ENCODE assay signal across 18 cellular contexts in genomic region chr4:36128689-36129088, GRCh38.
DNase-seq lines count a peak whose midpoint lies in the region; ATAC-seq and TF ChIP-seq lines count a peak whose summit lies in the region.
"Had no signal": no experiment of that assay in that cellular context is flagged by ENCODE, and none has a peak within 500 bp of the region (broad histone marks: within the 10 kb centered on the region; RNA-seq: fewer than 3 reads in every experiment).

No MANE protein-coding gene starts in this region.

- H3K79me1 ChIP-seq in H9 (ENCODE audit: insufficient read depth, low read depth, low read length, poor library complexity, severe bottlenecking) = no peaks in the 10 kb centered on the region

- H3K56ac ChIP-seq in H9 (ENCODE audit: insufficient read length, low read depth, low read length) = no peak overlapping the region

- H4K91ac ChIP-seq in H9 (ENCODE audit: insufficient read length, low read depth, low read length) = no peak overlapping the region

- H4K20me1 ChIP-seq in H9 (ENCODE audit: control insufficient read depth, insufficient read depth, insufficient read length) (no peaks in the 10 kb centered on the region), hepatocyte (ENCODE audit: insufficient read depth, poor library complexity, severe bottlenecking) (no peaks in the 10 kb centered on the region)

- no peak overlapping the region for H3K4me3 ChIP-seq in Caco-2 (ENCODE audit: low read depth, low read length)
- H3K4me3 ChIP-seq in hepatocyte = no peak overlapping the region
- H3K4me3 ChIP-seq: dorsolateral prefrontal cortex had no signal

- H3K14ac ChIP-seq in H9 (ENCODE audit: insufficient read depth, low read length) = no peak overlapping the region

- no peak overlapping the region for H2BK120ac ChIP-seq in H9 (ENCODE audit: low read depth, low read length, poor library complexity, severe bottlenecking)

- H2AFZ ChIP-seq in H9 (ENCODE audit: low read length) (no peak overlapping the region), hepatocyte (peak overlapping the region; percentile 6)

- no peak overlapping the region for H4K8ac ChIP-seq in H9 (replicated peaks; ENCODE audit: insufficient read length, low read depth, low read length)

- no peaks in the 10 kb centered on the region for H3K27me3 ChIP-seq in Caco-2 (replicated peaks; ENCODE audit: control insufficient read depth, insufficient read depth, low read length)
- no peaks in the 10 kb centered on the region for H3K27me3 ChIP-seq in H9 (ENCODE audit: insufficient read depth, low read length)
- H3K27me3 ChIP-seq in hepatocyte = no peaks in the 10 kb centered on the region
- H3K27me3 ChIP-seq: dorsolateral prefrontal cortex had no signal

- WGBS in H9 (ENCODE audit: extremely low coverage, insufficient read length, low lambda C conversion rate) = no CpG with 5 or more reads among the region's 2 CpGs
- 65% methylated on average over 2 of the region's 2 CpGs for WGBS in hepatocyte (ENCODE audit: low lambda C conversion rate, missing lambda C conversion rate)

- no TSS peak for BruUV-seq in Caco-2 (replicated peaks; lab: Mats Ljungman, UMichigan)

- H2BK5ac ChIP-seq in H9 (ENCODE audit: insufficient read length, low read length) = no peak overlapping the region

- H3K9me3 Mint-ChIP-seq in Caco-2 (ENCODE audit: unreplicated experiment) (no peaks in the 10 kb centered on the region), H9 (no peaks in the 10 kb centered on the region)
- H3K9me3 Mint-ChIP-seq in activated T-helper 17 cell treated with anti-CD3 and anti-CD28 coated beads, Interleukin-2, amount 50 U/mL, for 72 hours = no peaks in the 10 kb centered on the region

- no peak for ATAC-seq in activated T-helper 17 cell treated with anti-CD3 and anti-CD28 coated beads, Interleukin-2, amount 50 U/mL, for 72 hours (replicated peaks)
- ATAC-seq in GM18519 (IDR thresholded peaks at IDR 0.05; ENCODE audit: low FRiP score, unreplicated experiment) = no peak
- ATAC-seq: esophagus mucosa, T-helper 17 cell had no signal

- H3K9ac ChIP-seq in H9 (ENCODE audit: extremely low read depth, insufficient read length, low read length) = no peak overlapping the region

- H3K4me3 Mint-ChIP-seq in Caco-2 (ENCODE audit: unreplicated experiment) (no peak overlapping the region), H9 (no peak overlapping the region)
- H3K4me3 Mint-ChIP-seq in activated T-helper 17 cell treated with anti-CD3 and anti-CD28 coated beads, Interleukin-2, amount 50 U/mL, for 72 hours = no peak overlapping the region
- H3K4me3 Mint-ChIP-seq: T-helper 17 cell had no signal

- CTCF ChIA-PET in Caco-2 (lab: Charles Lee) = no interaction called here

- no peak overlapping the region for H4K5ac ChIP-seq in H9 (ENCODE audit: insufficient read length, low read depth, low read length)

- POLR2A ChIA-PET in Caco-2 (lab: Charles Lee) = no interaction called here

- no peaks in the 10 kb centered on the region for H3K36me3 Mint-ChIP-seq in Caco-2 (ENCODE audit: insufficient read depth, unreplicated experiment)
- H3K36me3 Mint-ChIP-seq in H9 (ENCODE audit: insufficient read depth in 1 of 3, low read depth in 3 of 3) = no peaks in the 10 kb centered on the region
- peaks cover 70% of the 10 kb centered on the region for H3K36me3 Mint-ChIP-seq in activated T-helper 17 cell treated with anti-CD3 and anti-CD28 coated beads, Interleukin-2, amount 50 U/mL, for 72 hours (ENCODE audit: low read depth)

- DNase-seq in Caco-2 (no peak), H9 (no peak), hepatocyte (ENCODE audit: low spot score) (no peak), G401 (ENCODE audit: low spot score) (no peak), NCI-H2107 treated with DMSO at 0.1 percent for 48 hours (lab: John Stamatoyannopoulos, UW; ENCODE audit: unreplicated experiment) (no peak), dermis blood vessel endothelial cell (no peak)
- DNase-seq: activated CD8-positive, alpha-beta memory T cell treated with anti-CD3 and anti-CD28 coated beads, Interleukin-2, amount 50 U/mL, for 4 hours; dorsolateral prefrontal cortex; H7; Kasumi-1; midbrain; NCI-H146; SIG-M5; stimulated activated naive CD4-positive, alpha-beta T cell; T-helper 17 cell had no signal

- H3K23ac ChIP-seq in H9 (ENCODE audit: insufficient read length, low read depth, low read length) = no peak overlapping the region

- intact Hi-C loops in Caco-2 (cut with micrococcal nuclease; ENCODE audit: unreplicated experiment) = no loop called here

- H3K27me3 Mint-ChIP-seq in Caco-2 (ENCODE audit: insufficient read depth, unreplicated experiment) = no peaks in the 10 kb centered on the region
- no peaks in the 10 kb centered on the region for H3K27me3 Mint-ChIP-seq in H9 (ENCODE audit: low read depth)
- no peaks in the 10 kb centered on the region for H3K27me3 Mint-ChIP-seq in activated T-helper 17 cell treated with anti-CD3 and anti-CD28 coated beads, Interleukin-2, amount 50 U/mL, for 72 hours
- H3K27me3 Mint-ChIP-seq: T-helper 17 cell had no signal

- H2BK20ac ChIP-seq in H9 (ENCODE audit: low read depth, low read length, poor library complexity, severe bottlenecking) = no peak overlapping the region

- no peak overlapping the region for H2BK15ac ChIP-seq in H9 (ENCODE audit: low read depth, low read length)

- no peaks in the 10 kb centered on the region for H3K9me3 ChIP-seq in Caco-2
- H3K9me3 ChIP-seq in H9 (ENCODE audit: control insufficient read depth, low read depth, low read length) = no peaks in the 10 kb centered on the region
- H3K9me3 ChIP-seq in hepatocyte (ENCODE audit: low read depth) = no peaks in the 10 kb centered on the region

- TF ChIP-seq CTCF in Caco-2 (IDR thresholded peaks at IDR 0.05; ENCODE audit: insufficient read depth in 1 of 2, low read depth in 1 of 2, low read length in 1 of 2, severe bottlenecking in 1 of 2, unreplicated experiment in 1 of 2) (no peak), H9 (conservative IDR thresholded peaks at IDR 0.05) (no peak), hepatocyte (IDR thresholded peaks at IDR 0.05; ENCODE audit: poor library complexity) (no peak)

- H3K18ac ChIP-seq in H9 (ENCODE audit: insufficient read length, low read depth, low read length) = no peak overlapping the region

- H3K79me2 ChIP-seq in H9 (ENCODE audit: insufficient read depth, low read length) (no peaks in the 10 kb centered on the region), hepatocyte (no peaks in the 10 kb centered on the region)

- H3K9me2 ChIP-seq in hepatocyte (replicated peaks; ENCODE audit: insufficient read depth) = no peaks in the 10 kb centered on the region

- no peak overlapping the region for H3K4ac ChIP-seq in H9 (ENCODE audit: low read depth, low read length)

- no peaks in the 10 kb centered on the region for H3K36me3 ChIP-seq in Caco-2 (ENCODE audit: control insufficient read depth, insufficient read depth, low read length)
- no peaks in the 10 kb centered on the region for H3K36me3 ChIP-seq in hepatocyte (replicated peaks; ENCODE audit: insufficient read depth, low read depth)

- H2AK5ac ChIP-seq in H9 (ENCODE audit: insufficient read length, low read length) = no peak overlapping the region

- in situ Hi-C loops in G401 (cut with HindIII; ENCODE audit: low sequenced_read_pairs) = no loop called here

- H3K4me1 Mint-ChIP-seq in Caco-2 (ENCODE audit: low read depth, unreplicated experiment) = no peaks in the 10 kb centered on the region
- H3K4me1 Mint-ChIP-seq in H9 = peaks cover 22 to 23% of the 10 kb centered on the region in 2 experiments
- H3K4me1 Mint-ChIP-seq in activated T-helper 17 cell treated with anti-CD3 and anti-CD28 coated beads, Interleukin-2, amount 50 U/mL, for 72 hours = peaks cover 4% of the 10 kb centered on the region

- H2BK12ac ChIP-seq in H9 (ENCODE audit: insufficient read length, low read depth, low read length) = no peak overlapping the region

- H3K4me1 ChIP-seq in Caco-2 = no peaks in the 10 kb centered on the region
- H3K4me1 ChIP-seq in H9 (ENCODE audit: insufficient read depth, low read length) = no peaks in the 10 kb centered on the region; the same call in 1 of the 2 replicates
- H3K4me1 ChIP-seq in hepatocyte (ENCODE audit: insufficient read depth) = no peaks in the 10 kb centered on the region

- H3K4me2 ChIP-seq in H9 (ENCODE audit: insufficient read depth, insufficient read length, low read length) = no peak overlapping the region
- peak overlapping the region; percentile 6 for H3K4me2 ChIP-seq in hepatocyte

- H3K23me2 ChIP-seq in H9 (ENCODE audit: insufficient read length, low read depth, low read length, poor library complexity, severe bottlenecking) = no peaks in the 10 kb centered on the region

- H3T11ph ChIP-seq in H9 (ENCODE audit: low read length) = no peak overlapping the region

- H3K27ac Mint-ChIP-seq in Caco-2 (ENCODE audit: unreplicated experiment) = peak overlapping the region; percentile 14
- H3K27ac Mint-ChIP-seq in H9 = peak overlapping the region in 2 of 3 experiments; percentile 55 to 58; a peak in 5 of 7 replicates
- peak overlapping the region; percentile 21 for H3K27ac Mint-ChIP-seq in activated T-helper 17 cell treated with anti-CD3 and anti-CD28 coated beads, Interleukin-2, amount 50 U/mL, for 72 hours

- no peak overlapping the region for H3K27ac ChIP-seq in H9 (ENCODE audit: insufficient read length, low read depth, low read length)
- H3K27ac ChIP-seq in hepatocyte = no peak overlapping the region
